8 cellular contexts compared by ENCODE assay signal in genomic region chr6:68633654-68634502, GRCh38. TPM values are rescaled to one million over a fixed set of nuclear protein-coding genes. Genes with fewer than 3 reads are reported as not detected.
DNase-seq lines count a peak whose midpoint lies in the region; ATAC-seq and TF ChIP-seq lines count a peak whose summit lies in the region.

No MANE protein-coding gene starts in this region.

- no peak for ATAC-seq in effector memory CD8-positive, alpha-beta T cell (replicated peaks)
- no peak for ATAC-seq in GM18909 (IDR thresholded peaks at IDR 0.05; ENCODE audit: poor library complexity, unreplicated experiment)

- no peak overlapping the region for H3K27ac Mint-ChIP-seq in Calu3 (ENCODE audit: unreplicated experiment)
- H3K27ac Mint-ChIP-seq in effector memory CD8-positive, alpha-beta T cell: no peak overlapping the region
- H3K27ac Mint-ChIP-seq in osteocyte (ENCODE audit: unreplicated experiment): peak overlapping the region; percentile 89

- H3K4me1 Mint-ChIP-seq in Calu3 (ENCODE audit: low read depth, unreplicated experiment): peaks cover 10% of the 10 kb centered on the region
- H3K4me1 Mint-ChIP-seq in effector memory CD8-positive, alpha-beta T cell (ENCODE audit: low read depth in 2 of 2): peaks cover 0 to 7% of the 10 kb centered on the region in 2 donors
- H3K4me1 Mint-ChIP-seq in osteocyte (ENCODE audit: unreplicated experiment): peaks cover 28% of the 10 kb centered on the region

- peak overlapping the region; percentile 78 for H3K4me3 Mint-ChIP-seq in Calu3 (ENCODE audit: low read depth, unreplicated experiment)
- H3K4me3 Mint-ChIP-seq in effector memory CD8-positive, alpha-beta T cell: peak overlapping the region; percentile 72 to 76
- peak overlapping the region; percentile 94 for H3K4me3 Mint-ChIP-seq in osteocyte (ENCODE audit: unreplicated experiment)

- H3K9me3 Mint-ChIP-seq in Calu3 (ENCODE audit: low read depth, unreplicated experiment): no peaks in the 10 kb centered on the region
- peaks cover 0 to 2% of the 10 kb centered on the region in 2 donors for H3K9me3 Mint-ChIP-seq in effector memory CD8-positive, alpha-beta T cell
- no peaks in the 10 kb centered on the region for H3K9me3 Mint-ChIP-seq in osteocyte (ENCODE audit: unreplicated experiment)

- H3K36me3 Mint-ChIP-seq in Calu3 (ENCODE audit: insufficient read depth, unreplicated experiment) (peaks cover 20% of the 10 kb centered on the region), osteocyte (ENCODE audit: unreplicated experiment) (peaks cover 3% of the 10 kb centered on the region)
- H3K36me3 Mint-ChIP-seq in effector memory CD8-positive, alpha-beta T cell (ENCODE audit: insufficient read depth): no peaks in the 10 kb centered on the region

- intact Hi-C loops in Calu3 (cut with micrococcal nuclease; ENCODE audit: unreplicated experiment): loop anchor here (10.0 kb wide), 2 partner anchors 521 to 1101 kb away; no protein-coding TSS in a partner anchor

- CTCF ChIA-PET in Calu3 (lab: Charles Lee): no interaction called here

- peaks cover 38% of the 10 kb centered on the region for H3K27me3 Mint-ChIP-seq in Calu3 (ENCODE audit: unreplicated experiment)
- H3K27me3 Mint-ChIP-seq in effector memory CD8-positive, alpha-beta T cell: peaks cover 17 to 31% of the 10 kb centered on the region in 2 donors
- H3K27me3 Mint-ChIP-seq in osteocyte (ENCODE audit: unreplicated experiment): peaks cover 51% of the 10 kb centered on the region

- BruUV-seq in Calu3 (replicated peaks; lab: Mats Ljungman, UMichigan): no TSS peak

- DNase-seq in Calu3 (no peak), NCI-H748 (lab: John Stamatoyannopoulos, UW; ENCODE audit: unreplicated experiment) (peak; percentile 59), osteocyte (ENCODE audit: extremely low spot score, unreplicated experiment) (no peak), HUDEP-2 (lab: John Stamatoyannopoulos, UW; ENCODE audit: unreplicated experiment in 76 of 76) (no peak), AG08395 (ENCODE audit: low spot score) (no peak), dermis blood vessel endothelial cell (no peak)
- DNase-seq in effector memory CD8-positive, alpha-beta T cell: no peak

- TF ChIP-seq CTCF in Calu3 (IDR thresholded peaks at IDR 0.05; ENCODE audit: unreplicated experiment) (no peak), osteocyte (IDR thresholded peaks at IDR 0.05) (no peak)

RNA-seq across cellular contexts. Expression of gene ADGRB3, which starts 1.2 kb away (rescaled TPM):
- 0.09 and 0.44 TPM in 2 replicates for total RNA-seq in Calu3 (2022)
- total RNA-seq in osteocyte: 8.8 and 8.9 TPM in 2 replicates
- total RNA-seq in dermis blood vessel endothelial cell: not detected in 2 replicates
